36 cellular contexts compared by ENCODE assay signal in the genomic region with DNA sequence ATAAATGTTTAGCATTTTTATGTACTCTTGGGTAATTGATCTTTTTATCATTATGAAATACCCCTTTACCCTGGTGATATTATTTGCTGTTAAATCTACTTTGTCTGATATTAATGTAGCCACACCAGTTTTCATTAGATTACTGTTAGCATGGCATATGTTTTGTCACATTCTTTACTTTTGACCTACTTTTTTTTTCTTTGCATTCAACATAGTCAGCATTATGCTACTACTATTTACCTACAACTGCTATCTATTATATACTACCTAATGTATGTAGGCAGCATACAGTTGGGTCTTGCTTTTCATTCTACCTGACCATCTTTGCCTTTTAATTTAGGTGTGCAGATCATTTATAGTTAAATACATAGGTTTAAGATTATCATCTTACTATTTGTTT.
"Had no signal": no experiment of that assay in that cellular context is flagged by ENCODE, and none has a peak within 500 bp of the region (broad histone marks: within the 10 kb centered on the region; RNA-seq: fewer than 3 reads in every experiment).

No MANE protein-coding gene starts in this region.

- H3K36me3 Mint-ChIP-seq: activated CD4-positive, alpha-beta memory T cell treated with anti-CD3 and anti-CD28 coated beads for 36 hours; activated naive CD4-positive, alpha-beta T cell treated with anti-CD3 and anti-CD28 coated beads, Interleukin-2, amount 50 U/mL, for 72 hours; activated naive CD8-positive, alpha-beta T cell treated with anti-CD3 and anti-CD28 coated beads for 36 hours; T-cell had no signal

- H3K4me1 Mint-ChIP-seq: activated B cell treated with CpG ODN at 0.5 μM for 24 hours; activated CD4-positive, alpha-beta T cell treated with anti-CD3 and anti-CD28 coated beads, Interleukin-2, amount 10 ng/mL, durations not matched to agents 24 days and 14 days; activated naive CD8-positive, alpha-beta T cell treated with anti-CD3 and anti-CD28 coated beads for 36 hours; activated T-helper 17 cell treated with anti-CD3 and anti-CD28 coated beads, Interleukin-2, amount 50 U/mL, for 72 hours; T-cell had no signal

- H3K9me3 ChIP-seq: adrenal gland, body of pancreas, breast epithelium had no signal

- H3K27ac Mint-ChIP-seq: activated B cell treated with CpG ODN at 0.5 μM for 24 hours; activated CD4-positive, alpha-beta memory T cell treated with anti-CD3 and anti-CD28 coated beads for 36 hours; activated CD4-positive, alpha-beta T cell treated with anti-CD3 and anti-CD28 coated beads, Interleukin-2, amount 10 ng/mL, durations not matched to agents 24 days and 14 days; activated CD8-positive, alpha-beta T cell treated with anti-CD3 and anti-CD28 coated beads for 36 hours; activated naive CD4-positive, alpha-beta T cell treated with anti-CD3 and anti-CD28 coated beads for 36 hours; activated naive CD4-positive, alpha-beta T cell treated with anti-CD3 and anti-CD28 coated beads, Interleukin-2, amount 50 U/mL, for 72 hours; activated naive CD8-positive, alpha-beta T cell treated with anti-CD3 and anti-CD28 coated beads for 36 hours; activated T-cell treated with anti-CD3 and anti-CD28 coated beads, Interleukin-2, amount 50 U/mL, for 72 hours; activated T-helper 1 cell treated with anti-CD3 and anti-CD28 coated beads, Interleukin-12 subunit alpha, Interleukin-12 subunit beta, Interleukin-2, Interleukin-4 antibody, amounts not matched to agents 30 ng/mL and 10 ng/mL and 1 ng/mL, durations not matched to agents 14 hours and 24 hours and 36 hours; activated T-helper 17 cell treated with anti-CD3 and anti-CD28 coated beads, Interleukin-2, amount 50 U/mL, for 72 hours; T-cell; T-helper 2 cell treated with Interferon-gamma antibody and Interleukin-4, amounts not matched to agents 5 μg/mL and 100 μg/mL, for 36 hours had no signal

- FAIRE-seq: astrocyte, TTC549 had no signal

- H3K36me3 ChIP-seq: adrenal gland, brain microvascular endothelial cell, breast epithelium had no signal

- H3K27me3 ChIP-seq: adrenal gland, body of pancreas, brain microvascular endothelial cell, breast epithelium had no signal

- H3K4me3 ChIP-seq: adrenal gland, body of pancreas, breast epithelium had no signal

- ATAC-seq: activated CD8-positive, alpha-beta T cell treated with anti-CD3 and anti-CD28 coated beads for 36 hours; activated naive CD4-positive, alpha-beta T cell treated with anti-CD3 and anti-CD28 coated beads, Interleukin-2, amount 50 U/mL, for 72 hours; activated T-cell treated with anti-CD3 and anti-CD28 coated beads, Interleukin-2, amount 50 U/mL, for 4 hours; activated T-cell treated with anti-CD3 and anti-CD28 coated beads, Interleukin-2, amount 50 U/mL, for 72 hours; activated T-helper 17 cell treated with anti-CD3 and anti-CD28 coated beads, Interleukin-2, amount 50 U/mL, for 72 hours; body of pancreas; T-cell had no signal

- H3K4me3 Mint-ChIP-seq: activated B cell treated with CpG ODN at 0.5 μM for 24 hours; activated CD4-positive, alpha-beta memory T cell treated with anti-CD3 and anti-CD28 coated beads for 36 hours; activated CD4-positive, alpha-beta T cell treated with anti-CD3 and anti-CD28 coated beads, Interleukin-2, amount 10 ng/mL, durations not matched to agents 24 days and 14 days; activated CD8-positive, alpha-beta T cell treated with anti-CD3 and anti-CD28 coated beads for 36 hours; activated naive CD4-positive, alpha-beta T cell treated with anti-CD3 and anti-CD28 coated beads for 36 hours; activated naive CD8-positive, alpha-beta T cell treated with anti-CD3 and anti-CD28 coated beads for 36 hours; activated T-cell treated with anti-CD3 and anti-CD28 coated beads, Interleukin-2, amount 50 U/mL, for 4 hours; activated T-cell treated with anti-CD3 and anti-CD28 coated beads, Interleukin-2, amount 50 U/mL, for 72 hours; activated T-helper 1 cell treated with anti-CD3 and anti-CD28 coated beads, Interleukin-12 subunit alpha, Interleukin-12 subunit beta, Interleukin-2, Interleukin-4 antibody, amounts not matched to agents 30 ng/mL and 10 ng/mL and 1 ng/mL, durations not matched to agents 14 hours and 24 hours and 36 hours; activated T-helper 17 cell treated with anti-CD3 and anti-CD28 coated beads, Interleukin-2, amount 50 U/mL, for 72 hours; T-cell; T-helper 2 cell treated with Interferon-gamma antibody and Interleukin-4, amounts not matched to agents 5 μg/mL and 100 μg/mL, for 36 hours had no signal

- H3K27me3 Mint-ChIP-seq: activated B cell treated with CpG ODN at 0.5 μM for 24 hours; activated CD4-positive, alpha-beta memory T cell treated with anti-CD3 and anti-CD28 coated beads for 36 hours; activated CD4-positive, alpha-beta T cell treated with anti-CD3 and anti-CD28 coated beads, Interleukin-2, amount 10 ng/mL, durations not matched to agents 24 days and 14 days; activated CD8-positive, alpha-beta T cell treated with anti-CD3 and anti-CD28 coated beads for 36 hours; activated naive CD8-positive, alpha-beta T cell treated with anti-CD3 and anti-CD28 coated beads for 36 hours; activated T-helper 17 cell treated with anti-CD3 and anti-CD28 coated beads, Interleukin-2, amount 50 U/mL, for 72 hours; T-cell had no signal

- DNase-seq: activated B cell treated with CpG ODN at 0.5 μM for 24 hours; activated CD4-positive, alpha-beta memory T cell treated with anti-CD3 and anti-CD28 coated beads for 36 hours; activated CD4-positive, alpha-beta T cell treated with anti-CD3 and anti-CD28 coated beads for 4 hours; activated CD4-positive, alpha-beta T cell treated with anti-CD3 and anti-CD28 coated beads, Interleukin-2, amount 10 ng/mL, durations not matched to agents 24 days and 14 days; activated CD4-positive, alpha-beta T cell treated with anti-CD3 and anti-CD28 coated beads, Interleukin-2, amount 50 U/mL, for 1 hour; activated CD4-positive, alpha-beta T cell treated with anti-CD3 and anti-CD28 coated beads, Interleukin-2, amount 50 U/mL, for 4 hours; activated CD4-positive, CD25-positive, alpha-beta regulatory T cell treated with anti-CD3 and anti-CD28 coated beads, Interleukin-2, amount 50 U/mL, for 72 hours; activated CD8-positive, alpha-beta memory T cell treated with anti-CD3 and anti-CD28 coated beads, Interleukin-2, amount 50 U/mL, for 4 hours; activated CD8-positive, alpha-beta T cell treated with anti-CD3 and anti-CD28 coated beads for 36 hours; activated effector memory CD4-positive, alpha-beta T cell treated with anti-CD3 and anti-CD28 coated beads, Interleukin-2, amount 50 U/mL, for 16 hours; activated gamma-delta T cell treated with Interleukin-2 at 50 U/mL for 16 hours; activated naive CD4-positive, alpha-beta T cell; activated naive CD4-positive, alpha-beta T cell treated with anti-CD3 and anti-CD28 coated beads for 36 hours; activated naive CD4-positive, alpha-beta T cell treated with anti-CD3 and anti-CD28 coated beads, Interleukin-2, amount 50 U/mL, for 16 hours; activated naive CD8-positive, alpha-beta T cell treated with anti-CD3 and anti-CD28 coated beads for 36 hours; activated T-cell treated with anti-CD3 and anti-CD28 coated beads for 4 hours; activated T-cell treated with anti-CD3 and anti-CD28 coated beads, Interleukin-2, amount 50 U/mL, for 1 hour; activated T-cell treated with anti-CD3 and anti-CD28 coated beads, Interleukin-2, amount 50 U/mL, for 4 hours; activated T-cell treated with anti-CD3 and anti-CD28 coated beads, Interleukin-2, amount 50 U/mL, for 72 hours; adrenal gland; amniotic stem cell; aorta; body of pancreas; brain microvascular endothelial cell; central memory CD4-positive, alpha-beta T cell; T-cell; T-helper 2 cell; T-helper 9 cell had no signal

- H3K27ac ChIP-seq: adrenal gland, body of pancreas, brain microvascular endothelial cell, breast epithelium, VCaP had no signal

- H3K4me1 ChIP-seq: adrenal gland, body of pancreas, breast epithelium had no signal
